ENCODE assay signal across 11 cellular contexts in genomic region chr13:60019119-60019993, GRCh38.
DNase-seq lines count a peak whose midpoint lies in the region; ATAC-seq, FAIRE-seq and TF ChIP-seq lines count a peak whose summit lies in the region.
"Had no signal": no experiment of that assay in that cellular context is flagged by ENCODE, and none has a peak within 500 bp of the region (broad histone marks: within the 10 kb centered on the region; RNA-seq: fewer than 3 reads in every experiment).

No MANE protein-coding gene starts in this region.

- H3K36me3 ChIP-seq in ACC112 (ENCODE audit: insufficient read depth, low read length) (peaks cover 1% of the 10 kb centered on the region; the same call in 1 of the 2 replicates), K562 (ENCODE audit: control insufficient read depth, insufficient read depth, low read length) (peaks cover 5% of the 10 kb centered on the region; the same call in 1 of the 3 replicates)
- H3K36me3 ChIP-seq: brain microvascular endothelial cell had no signal

- H3K4me1 ChIP-seq in ACC112 (ENCODE audit: control insufficient read depth, insufficient read depth, low read length, unreplicated experiment) (peaks cover 9% of the 10 kb centered on the region), K562 (replicated peaks in 1 of 2; ENCODE audit: control insufficient read depth in 2 of 2, insufficient read depth in 2 of 2, low read length in 2 of 2) (no peaks in the 10 kb centered on the region)

- H3K27me3 Mint-ChIP-seq in activated T-cell treated with anti-CD3 and anti-CD28 coated beads, Interleukin-2, amount 50 U/mL, for 4 hours (ENCODE audit: low read depth) = no peaks in the 10 kb centered on the region

- no peaks in the 10 kb centered on the region for H4K20me1 ChIP-seq in K562 (replicated peaks; ENCODE audit: control insufficient read depth, insufficient read depth, low read length)

- BruUV-seq in K562 (replicated peaks; lab: Mats Ljungman, UMichigan) = no TSS peak

- CTCF ChIA-PET in K562 (lab: Yijun Ruan, JAX; ENCODE audit: low intra/inter-chr PET ratio) = no interaction called here

- DNase-seq in K562 (ENCODE audit: extremely low read depth in 1 of 4, low spot score in 3 of 4) (no peak), EL (no peak)
- no peak for DNase-seq in activated T-cell treated with anti-CD3 and anti-CD28 coated beads, Interleukin-2, amount 50 U/mL, for 4 hours
- no peak for DNase-seq in stimulated activated effector memory CD8-positive, alpha-beta T cell treated with anti-CD3 and anti-CD28 coated beads, Interleukin-12 subunit alpha, Interleukin-12 subunit beta, amount 100 ng/mL, for 72 hours (ENCODE audit: low spot score in 2 of 2)
- no peak for DNase-seq in activated effector memory CD4-positive, alpha-beta T cell treated with anti-CD3 and anti-CD28 coated beads, Interleukin-2, amount 50 U/mL, for 16 hours
- DNase-seq: brain microvascular endothelial cell, NCI-H2171, posterior cingulate gyrus had no signal

- no peak for TF ChIP-seq POLR2A in K562 (conservative IDR thresholded peaks at IDR 0.05)

- H3K4me3 ChIP-seq in ACC112 (ENCODE audit: low read depth, low read length) = peak overlapping the region; percentile 4; the same call in 1 of the 2 replicates
- no peak overlapping the region for H3K4me3 ChIP-seq in K562

- 61% methylated on average over 4 of the region's 6 CpGs for WGBS in K562 (ENCODE audit: insufficient coverage, low coverage, missing lambda C conversion rate)

- peak overlapping the region; percentile 7 for H2AFZ ChIP-seq in ACC112 (ENCODE audit: low read length, unreplicated experiment)
- no peak overlapping the region for H2AFZ ChIP-seq in K562 (ENCODE audit: low read depth, low read length)

- H3K27ac ChIP-seq in ACC112 (ENCODE audit: low read depth, low read length) (no peak overlapping the region), K562 (ENCODE audit: extremely low read depth, low read depth, low read length) (no peak overlapping the region)
- H3K27ac ChIP-seq: brain microvascular endothelial cell had no signal

- in situ Hi-C loops in K562 (cut with MboI) = no loop called here

- no peak for TF ChIP-seq RAD21 in K562 (CRISPR knock-in tag; conservative IDR thresholded peaks at IDR 0.05 in 1 of 2, IDR thresholded peaks at IDR 0.05 in 1 of 2)

- H3K4me3 Mint-ChIP-seq in activated T-cell treated with anti-CD3 and anti-CD28 coated beads, Interleukin-2, amount 50 U/mL, for 4 hours = no peak overlapping the region
- no peak overlapping the region for H3K4me3 Mint-ChIP-seq in stimulated activated effector memory CD8-positive, alpha-beta T cell treated with anti-CD3 and anti-CD28 coated beads, Interleukin-12 subunit alpha, Interleukin-12 subunit beta, amount 100 ng/mL, for 72 hours

- peaks cover 18% of the 10 kb centered on the region for H3K4me1 Mint-ChIP-seq in activated T-cell treated with anti-CD3 and anti-CD28 coated beads, Interleukin-2, amount 50 U/mL, for 4 hours (ENCODE audit: low read depth)
- no peaks in the 10 kb centered on the region for H3K4me1 Mint-ChIP-seq in stimulated activated effector memory CD8-positive, alpha-beta T cell treated with anti-CD3 and anti-CD28 coated beads, Interleukin-12 subunit alpha, Interleukin-12 subunit beta, amount 100 ng/mL, for 72 hours

- TF ChIP-seq CTCF in K562 (IDR thresholded peaks at IDR 0.05 in 2 of 3, conservative IDR thresholded peaks at IDR 0.05 in 1 of 3; ENCODE audit: insufficient read depth in 2 of 3, low read depth in 1 of 3, low read length in 3 of 3) = no peak

- H3K9me1 ChIP-seq in K562 (ENCODE audit: control insufficient read depth, insufficient read depth, low read length) = no peaks in the 10 kb centered on the region

- H3K79me2 ChIP-seq in ACC112 (ENCODE audit: control insufficient read depth, insufficient read depth, low read length, unreplicated experiment) (peaks cover 6% of the 10 kb centered on the region), K562 (ENCODE audit: control insufficient read depth, insufficient read depth, low read length) (no peaks in the 10 kb centered on the region; the same call in 2 of the 3 replicates)

- no peak for TF ChIP-seq EP300 in K562 (IDR thresholded peaks at IDR 0.05; ENCODE audit: low read length)

- POLR2A ChIA-PET in K562 (lab: Yijun Ruan, JAX) = no interaction called here

- ATAC-seq in GM19452 (IDR thresholded peaks at IDR 0.05; ENCODE audit: unreplicated experiment) = peak; percentile 72
- ATAC-seq in HG03354 (IDR thresholded peaks at IDR 0.05; ENCODE audit: poor library complexity, severe bottlenecking, unreplicated experiment) = peak; percentile 83
- no peak for ATAC-seq in K562
- ATAC-seq in activated T-cell treated with anti-CD3 and anti-CD28 coated beads, Interleukin-2, amount 50 U/mL, for 4 hours = no peak
- ATAC-seq in stimulated activated effector memory CD8-positive, alpha-beta T cell treated with anti-CD3 and anti-CD28 coated beads, Interleukin-12 subunit alpha, Interleukin-12 subunit beta, amount 100 ng/mL, for 72 hours = no peak

- H3K9me3 ChIP-seq in K562 (replicated peaks; ENCODE audit: control insufficient read depth, insufficient read depth, low read depth, low read length) = no peaks in the 10 kb centered on the region

- peaks cover 7% of the 10 kb centered on the region for H3K9me3 Mint-ChIP-seq in activated T-cell treated with anti-CD3 and anti-CD28 coated beads, Interleukin-2, amount 50 U/mL, for 4 hours
- H3K9me3 Mint-ChIP-seq in stimulated activated effector memory CD8-positive, alpha-beta T cell treated with anti-CD3 and anti-CD28 coated beads, Interleukin-12 subunit alpha, Interleukin-12 subunit beta, amount 100 ng/mL, for 72 hours = peaks cover 4% of the 10 kb centered on the region

- H3K36me3 Mint-ChIP-seq in activated T-cell treated with anti-CD3 and anti-CD28 coated beads, Interleukin-2, amount 50 U/mL, for 4 hours (ENCODE audit: insufficient read depth) = no peaks in the 10 kb centered on the region
- H3K36me3 Mint-ChIP-seq in stimulated activated effector memory CD8-positive, alpha-beta T cell treated with anti-CD3 and anti-CD28 coated beads, Interleukin-12 subunit alpha, Interleukin-12 subunit beta, amount 100 ng/mL, for 72 hours = no peaks in the 10 kb centered on the region

- intact Hi-C loops in K562 (cut with micrococcal nuclease) = no loop called here

- H3K4me2 ChIP-seq in K562 (ENCODE audit: insufficient read depth, low read length) = no peak overlapping the region

- no peak overlapping the region for H3K27ac Mint-ChIP-seq in stimulated activated effector memory CD8-positive, alpha-beta T cell treated with anti-CD3 and anti-CD28 coated beads, Interleukin-12 subunit alpha, Interleukin-12 subunit beta, amount 100 ng/mL, for 72 hours

- no peak for FAIRE-seq in K562 (lab: Jason Lieb, UNC)

- H3K27me3 ChIP-seq in ACC112 (ENCODE audit: insufficient read depth, low read length) (no peaks in the 10 kb centered on the region), K562 (ENCODE audit: control insufficient read depth in 2 of 2, insufficient read depth in 2 of 2, low read length in 2 of 2) (no peaks in the 10 kb centered on the region)
- H3K27me3 ChIP-seq: brain microvascular endothelial cell had no signal

- H3K9ac ChIP-seq in K562 (ENCODE audit: insufficient read depth in 1 of 2, low read depth in 2 of 2, low read length in 2 of 2) = no peak overlapping the region

TF ChIP-seq in K562, 482 proteins besides CTCF, POLR2A, EP300 and RAD21 (continues in another document):
- TF ChIP-seq TEAD2 (tag; IDR thresholded peaks at IDR 0.05) = no peak
- peak; percentile 38; the same call in 1 of the 2 replicates for TF ChIP-seq ZNF766 (CRISPR knock-in tag; conservative IDR thresholded peaks at IDR 0.05)
- TF ChIP-seq ZNF592 (IDR thresholded peaks at IDR 0.05) = no peak
- TF ChIP-seq, protein P1, sequence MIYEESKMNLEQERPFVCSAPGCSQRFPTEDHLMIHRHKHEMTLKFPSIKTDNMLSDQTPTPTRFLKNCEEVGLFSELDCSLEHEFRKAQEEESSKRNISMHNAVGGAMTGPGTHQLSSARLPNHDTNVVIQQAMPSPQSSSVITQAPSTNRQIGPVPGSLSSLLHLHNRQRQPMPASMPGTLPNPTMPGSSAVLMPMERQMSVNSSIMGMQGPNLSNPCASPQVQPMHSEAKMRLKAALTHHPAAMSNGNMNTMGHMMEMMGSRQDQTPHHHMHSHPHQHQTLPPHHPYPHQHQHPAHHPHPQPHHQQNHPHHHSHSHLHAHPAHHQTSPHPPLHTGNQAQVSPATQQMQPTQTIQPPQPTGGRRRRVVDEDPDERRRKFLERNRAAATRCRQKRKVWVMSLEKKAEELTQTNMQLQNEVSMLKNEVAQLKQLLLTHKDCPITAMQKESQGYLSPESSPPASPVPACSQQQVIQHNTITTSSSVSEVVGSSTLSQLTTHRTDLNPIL (CRISPR knock-in tag; IDR thresholded peaks at IDR 0.05) = no peak
- no peak for TF ChIP-seq RFX1 (IDR thresholded peaks at IDR 0.05)
- no peak for TF ChIP-seq KDM4B (IDR thresholded peaks at IDR 0.05; ENCODE audit: borderline replicate concordance in 2 of 2, low read depth in 1 of 2)
- no peak for TF ChIP-seq ZNF311 (CRISPR knock-in tag; IDR thresholded peaks at IDR 0.05)

Comparison
In these comparisons a context has a peak if more than half of its experiments do, and no peak if none do; other contexts are left out.
1. ATAC-seq: peak in GM19452 (single experiment) and HG03354 (single experiment); none in K562 (single experiment), activated T-cell treated with anti-CD3 and anti-CD28 coated beads, Interleukin-2, amount 50 U/mL, for 4 hours (0 of 2) and stimulated activated effector memory CD8-positive, alpha-beta T cell treated with anti-CD3 and anti-CD28 coated beads, Interleukin-12 subunit alpha, Interleukin-12 subunit beta, amount 100 ng/mL, for 72 hours (single experiment).